Comparison of ENCODE assay signal across 1 cellular context in genomic region chr1:235090406-235091069, GRCh38.
A peak's percentile ranks its signal among the peaks of the same experiment; 100 is the strongest.
TF ChIP-seq lines count a peak whose summit lies in the region.

No MANE protein-coding gene starts in this region.

TF ChIP-seq in K562, 482 proteins besides CTCF, POLR2A, EP300 and RAD21 (continued from another document and continues in another):
- peak; percentile 47; the same call in 1 of the 2 replicates for TF ChIP-seq TFAP4 (CRISPR knock-in tag; IDR thresholded peaks at IDR 0.05; ENCODE audit: borderline replicate concordance)
- no peak for TF ChIP-seq ZNF197 (CRISPR knock-in tag; IDR thresholded peaks at IDR 0.05; ENCODE audit: low read depth)
- no peak for TF ChIP-seq RBFOX2 (IDR thresholded peaks at IDR 0.05; ENCODE audit: low read depth, low read length)
- TF ChIP-seq PHTF2 (CRISPR knock-in tag; IDR thresholded peaks at IDR 0.05), result no peak
- TF ChIP-seq ETS2 (tag; IDR thresholded peaks at IDR 0.05; ENCODE audit: borderline replicate concordance, poor library complexity, severe bottlenecking), result no peak
- no peak for TF ChIP-seq NFATC3 (IDR thresholded peaks at IDR 0.05)
- no peak for TF ChIP-seq SREBF1 (IDR thresholded peaks at IDR 0.05; ENCODE audit: borderline replicate concordance, low read depth, low read length)
- no peak for TF ChIP-seq NONO (IDR thresholded peaks at IDR 0.05; ENCODE audit: low read depth in 2 of 2, low read length in 1 of 2)
- TF ChIP-seq LEF1 (IDR thresholded peaks at IDR 0.05), result peak; percentile 80; the same call in 1 of the 2 replicates
- peak; percentile 64; the same call in 1 of the 2 replicates for TF ChIP-seq ZNF316 (IDR thresholded peaks at IDR 0.05)
- TF ChIP-seq ZFP1 (CRISPR knock-in tag; IDR thresholded peaks at IDR 0.05), result no peak
- no peak for TF ChIP-seq ZNF407 (IDR thresholded peaks at IDR 0.05; ENCODE audit: low read depth)
- TF ChIP-seq SOX6 (IDR thresholded peaks at IDR 0.05), result peak; percentile 86
- TF ChIP-seq TCFL5 (CRISPR knock-in tag; conservative IDR thresholded peaks at IDR 0.05), result no peak
- no peak for TF ChIP-seq SIRT6 (IDR thresholded peaks at IDR 0.05; ENCODE audit: low read depth, low read length)
- no peak for TF ChIP-seq SIN3A (IDR thresholded peaks at IDR 0.05; ENCODE audit: borderline replicate concordance in 2 of 2, control insufficient read depth in 1 of 2, low read depth in 2 of 2, low read length in 2 of 2)
- no peak for TF ChIP-seq ZNF41 (CRISPR knock-in tag; conservative IDR thresholded peaks at IDR 0.05)
- no peak for TF ChIP-seq PTRF (tag; IDR thresholded peaks at IDR 0.05)
- peak in 1 of 2 experiments; percentile 86; a peak in 2 of 4 replicates for TF ChIP-seq ZNF318 (IDR thresholded peaks at IDR 0.05; ENCODE audit: borderline replicate concordance in 1 of 2, low read depth in 1 of 2)
- no peak for TF ChIP-seq ZNF780A (CRISPR knock-in tag; IDR thresholded peaks at IDR 0.05)
- TF ChIP-seq ZNF282 (CRISPR knock-in tag; IDR thresholded peaks at IDR 0.05), result no peak
- TF ChIP-seq RBM25 (IDR thresholded peaks at IDR 0.05; ENCODE audit: low read depth, low read length, severe bottlenecking), result no peak
- no peak for TF ChIP-seq PURB (CRISPR knock-in tag; IDR thresholded peaks at IDR 0.05; ENCODE audit: low read depth)
- TF ChIP-seq KLF16 (IDR thresholded peaks at IDR 0.05), result no peak
- TF ChIP-seq GATAD2B (IDR thresholded peaks at IDR 0.05; ENCODE audit: borderline replicate concordance), result no peak
- no peak for TF ChIP-seq NCOA2 (IDR thresholded peaks at IDR 0.05; ENCODE audit: partially characterized antibody in 2 of 2)
- TF ChIP-seq PTBP1 (IDR thresholded peaks at IDR 0.05; ENCODE audit: low read depth, low read length), result no peak
- peak in 1 of 2 experiments; percentile 55; a peak in 2 of 4 replicates for TF ChIP-seq HDAC1 (IDR thresholded peaks at IDR 0.05)
- TF ChIP-seq, protein P1, sequence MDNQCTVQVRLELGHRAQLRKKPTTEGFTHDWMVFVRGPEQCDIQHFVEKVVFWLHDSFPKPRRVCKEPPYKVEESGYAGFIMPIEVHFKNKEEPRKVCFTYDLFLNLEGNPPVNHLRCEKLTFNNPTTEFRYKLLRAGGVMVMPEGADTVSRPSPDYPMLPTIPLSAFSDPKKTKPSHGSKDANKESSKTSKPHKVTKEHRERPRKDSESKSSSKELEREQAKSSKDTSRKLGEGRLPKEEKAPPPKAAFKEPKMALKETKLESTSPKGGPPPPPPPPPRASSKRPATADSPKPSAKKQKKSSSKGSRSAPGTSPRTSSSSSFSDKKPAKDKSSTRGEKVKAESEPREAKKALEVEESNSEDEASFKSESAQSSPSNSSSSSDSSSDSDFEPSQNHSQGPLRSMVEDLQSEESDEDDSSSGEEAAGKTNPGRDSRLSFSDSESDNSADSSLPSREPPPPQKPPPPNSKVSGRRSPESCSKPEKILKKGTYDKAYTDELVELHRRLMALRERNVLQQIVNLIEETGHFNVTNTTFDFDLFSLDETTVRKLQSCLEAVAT (IDR thresholded peaks at IDR 0.05), result no peak
- TF ChIP-seq ELF2 (CRISPR knock-in tag; IDR thresholded peaks at IDR 0.05), result no peak
- TF ChIP-seq ZNF589 (CRISPR knock-in tag; IDR thresholded peaks at IDR 0.05; ENCODE audit: low read depth), result no peak
- TF ChIP-seq HEY1 (CRISPR knock-in tag; IDR thresholded peaks at IDR 0.05; ENCODE audit: borderline replicate concordance), result 0 out of 2 replicates have a peak, but pooled peaks have one; percentile 56
- peak; percentile 22; the same call in 1 of the 2 replicates for TF ChIP-seq STAG1 (CRISPR knock-in tag; IDR thresholded peaks at IDR 0.05; ENCODE audit: borderline replicate concordance)
- no peak for TF ChIP-seq NFYB (IDR thresholded peaks at IDR 0.05; ENCODE audit: extremely low read depth, insufficient read length)
- TF ChIP-seq, protein P2, sequence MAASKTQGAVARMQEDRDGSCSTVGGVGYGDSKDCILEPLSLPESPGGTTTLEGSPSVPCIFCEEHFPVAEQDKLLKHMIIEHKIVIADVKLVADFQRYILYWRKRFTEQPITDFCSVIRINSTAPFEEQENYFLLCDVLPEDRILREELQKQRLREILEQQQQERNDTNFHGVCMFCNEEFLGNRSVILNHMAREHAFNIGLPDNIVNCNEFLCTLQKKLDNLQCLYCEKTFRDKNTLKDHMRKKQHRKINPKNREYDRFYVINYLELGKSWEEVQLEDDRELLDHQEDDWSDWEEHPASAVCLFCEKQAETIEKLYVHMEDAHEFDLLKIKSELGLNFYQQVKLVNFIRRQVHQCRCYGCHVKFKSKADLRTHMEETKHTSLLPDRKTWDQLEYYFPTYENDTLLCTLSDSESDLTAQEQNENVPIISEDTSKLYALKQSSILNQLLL (CRISPR knock-in tag; IDR thresholded peaks at IDR 0.05; ENCODE audit: borderline replicate concordance), result no peak
- TF ChIP-seq NKRF (IDR thresholded peaks at IDR 0.05; ENCODE audit: borderline replicate concordance), result no peak
- no peak for TF ChIP-seq NCOA4 (IDR thresholded peaks at IDR 0.05; ENCODE audit: partially characterized antibody)
- TF ChIP-seq CREM (IDR thresholded peaks at IDR 0.05; ENCODE audit: low read depth), result peak; percentile 24; the same call in 1 of the 2 replicates
- TF ChIP-seq CBX5 (IDR thresholded peaks at IDR 0.05; ENCODE audit: borderline replicate concordance, low read depth), result no peak
- no peak for TF ChIP-seq YY1 (IDR thresholded peaks at IDR 0.05; ENCODE audit: borderline replicate concordance in 1 of 3, control insufficient read depth in 1 of 3, extremely low read depth in 1 of 3, insufficient read depth in 3 of 3, insufficient read length in 1 of 3, insufficient replicate concordance in 2 of 3, low read depth in 1 of 3, low read length in 2 of 3)
- TF ChIP-seq NFE2L1 (tag; IDR thresholded peaks at IDR 0.05; ENCODE audit: borderline replicate concordance, low read depth), result no peak
- no peak for TF ChIP-seq SRSF9 (IDR thresholded peaks at IDR 0.05; ENCODE audit: borderline replicate concordance, low read depth, low read length)
